19 cellular contexts compared by ENCODE assay signal in the genomic region with DNA sequence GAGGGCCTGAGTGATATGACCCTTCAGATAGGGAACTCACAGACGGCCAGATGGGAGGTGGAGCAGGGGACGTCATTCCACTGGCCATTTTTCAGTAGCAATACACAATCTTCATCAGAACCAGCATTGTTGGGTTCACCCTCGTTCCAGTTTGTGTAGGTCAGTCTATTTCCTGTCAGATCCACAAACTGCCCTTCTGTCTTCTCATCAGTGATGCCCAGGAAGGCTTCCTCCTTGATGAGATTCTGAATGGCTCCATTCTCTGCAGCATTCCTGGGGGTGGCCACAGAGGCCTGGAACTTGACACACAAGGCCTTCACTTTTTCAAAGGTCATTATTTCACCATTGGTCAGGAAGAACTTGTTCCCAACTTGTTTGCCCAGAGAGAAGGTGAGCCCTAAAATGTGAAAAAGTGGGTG. TPM values are rescaled to one million over a fixed set of nuclear protein-coding genes. Genes with fewer than 3 reads are reported as not detected.
DNase-seq lines count a peak whose midpoint lies in the region; ATAC-seq and TF ChIP-seq lines count a peak whose summit lies in the region.
"Had no signal": no experiment of that assay in that cellular context is flagged by ENCODE, and none has a peak within 500 bp of the region (broad histone marks: within the 10 kb centered on the region; RNA-seq: fewer than 3 reads in every experiment).

No MANE protein-coding gene starts in this region.

- no peak overlapping the region for H3K27ac Mint-ChIP-seq in immature natural killer cell
- H3K27ac Mint-ChIP-seq: IgD-negative memory B cell had no signal

- 13% methylated on average over 2 of the region's 3 CpGs for WGBS in right lobe of liver (ENCODE audit: insufficient coverage, low coverage, low lambda C conversion rate, missing lambda C conversion rate)

- H3K9me3 ChIP-seq in right lobe of liver, result no peaks in the 10 kb centered on the region
- H3K9me3 ChIP-seq: BE2C had no signal

- H3K27me3 ChIP-seq in right lobe of liver, result peaks cover 0 to 3% of the 10 kb centered on the region in 2 donors
- H3K27me3 ChIP-seq: BE2C had no signal

- peaks cover 0 to 2% (median 0%) of the 10 kb centered on the region in 3 donors for H3K27me3 Mint-ChIP-seq in immature natural killer cell (ENCODE audit: low read depth in 3 of 3)
- H3K27me3 Mint-ChIP-seq: IgD-negative memory B cell had no signal

- intact Hi-C loops in right lobe of liver (cut with DNase I), result no loop called here
- intact Hi-C loops in left colon (cut with DNase I, micrococcal nuclease), result no loop called here

- no peaks in the 10 kb centered on the region for H3K4me1 Mint-ChIP-seq in immature natural killer cell
- H3K4me1 Mint-ChIP-seq: IgD-negative memory B cell had no signal

- H3K36me3 ChIP-seq in right lobe of liver, result no peaks in the 10 kb centered on the region
- H3K36me3 ChIP-seq: BE2C had no signal

- H3K27ac ChIP-seq in right lobe of liver, result peak overlapping the region; percentile 66 to 88 (median 73)

- H3K9me3 Mint-ChIP-seq in immature natural killer cell, result peaks cover 0 to 2% (median 0%) of the 10 kb centered on the region in 6 donors
- H3K9me3 Mint-ChIP-seq: IgD-negative memory B cell had no signal

- H3K4me3 ChIP-seq in right lobe of liver, result peak overlapping the region; percentile 4 to 54 (median 52)

- ATAC-seq in right lobe of liver, result peak; percentile 5 to 73 (median 52)
- no peak for ATAC-seq in left colon

- no peak overlapping the region for H3K4me3 Mint-ChIP-seq in immature natural killer cell
- H3K4me3 Mint-ChIP-seq: IgD-negative memory B cell had no signal

- H3K4me1 ChIP-seq in right lobe of liver, result peaks cover 0 to 43% (median 6%) of the 10 kb centered on the region in 4 donors
- H3K4me1 ChIP-seq: BE2C had no signal

- no peak for TF ChIP-seq CTCF in right lobe of liver (IDR thresholded peaks at IDR 0.05)

- no peaks in the 10 kb centered on the region for H3K36me3 Mint-ChIP-seq in immature natural killer cell
- H3K36me3 Mint-ChIP-seq: IgD-negative memory B cell had no signal

- TF ChIP-seq POLR2A in erythroblast (IDR thresholded peaks at IDR 0.05; ENCODE audit: low read length) (no peak), right lobe of liver (IDR thresholded peaks at IDR 0.05) (peak; percentile 46)

- DNase-seq in COLO829 (ENCODE audit: low spot score) (peak; percentile 77), RPMI7951 (ENCODE audit: low read depth) (peak; percentile 57), erythroblast (lab: John Stamatoyannopoulos, UW) (peak; percentile 68 to 92), right lobe of liver (peak in 1 of 3 donors; percentile 62), immature natural killer cell (no peak), globus pallidus (ENCODE audit: low spot score) (no peak), left colon (no peak)
- DNase-seq: BE2C, DMS79 treated with DMSO at 0.1 percent for 48 hours, NCI-H1105, NCI-H2029 treated with DMSO at 0.1 percent for 48 hours, NCI-H2171 treated with DMSO at 0.1 percent for 48 hours, NCI-H446, NCI-H526, SHP77 had no signal

RNA-seq across cellular contexts. Expression of a gene that starts 4.5 kb away (rescaled TPM):
- not detected in 2 replicates for total RNA-seq in RPMI7951 (2014; rRNA removed; shearing (Covaris generic))
- 100 to 1,000 TPM in 3 of 6 experiments, 10 to 100 TPM in 3; 56.4 to 173 (median 94.1) TPM for total RNA-seq in right lobe of liver
- not detected for polyA plus RNA-seq in immature natural killer cell
- not detected for total RNA-seq in left colon
- total RNA-seq: A673, H4, OCI-LY7 had no signal
- polyA plus RNA-seq: IgD-negative memory B cell had no signal

Comparison
In these comparisons a context has a peak if more than half of its experiments do, and no peak if none do; other contexts are left out.
1. DNase-seq: peak in COLO829 (single experiment), RPMI7951 (single experiment) and erythroblast (2 of 2); none in immature natural killer cell (0 of 3), globus pallidus (single experiment) and left colon (0 of 2).
2. RNA of a gene that starts 4.5 kb away (total RNA-seq): 56.4 to 173 TPM in right lobe of liver; not detected in RPMI7951 and not detected in left colon; every median in the first group is over 10 times any median in the second.